In genomic region chr10:116162851-116163250, GRCh38 we compare ENCODE assay signal across 31 cellular contexts.
"Had no signal": no experiment of that assay in that cellular context is flagged by ENCODE, and none has a peak within 500 bp of the region (broad histone marks: within the 10 kb centered on the region; RNA-seq: fewer than 3 reads in every experiment).

No MANE protein-coding gene starts in this region.

- FAIRE-seq: astrocyte, bronchial epithelial cell had no signal

- H3K27ac ChIP-seq: cardiac muscle cell, WERI-Rb-1 had no signal

- H3K4me3 ChIP-seq: cardiac muscle cell had no signal

- DNase-seq: activated CD4-positive, alpha-beta memory T cell treated with anti-CD3 and anti-CD28 coated beads, Interleukin-2, amount 10 ng/mL, durations not matched to agents 7 days and 5 days; activated CD4-positive, alpha-beta T cell treated with anti-CD3 and anti-CD28 coated beads for 1 hour; activated CD4-positive, alpha-beta T cell treated with anti-CD3 and anti-CD28 coated beads for 36 hours; activated CD4-positive, alpha-beta T cell treated with anti-CD3 and anti-CD28 coated beads for 48 hours; activated CD4-positive, alpha-beta T cell treated with anti-CD3 and anti-CD28 coated beads, Interleukin-2, amount 10 ng/mL, durations not matched to agents 7 days and 5 days; activated CD4-positive, alpha-beta T cell treated with anti-CD3 and anti-CD28 coated beads, Interleukin-2, amount 50 U/mL, for 48 hours; activated CD4-positive, CD25-positive, alpha-beta regulatory T cell; activated CD8-positive, alpha-beta memory T cell treated with anti-CD3 and anti-CD28 coated beads for 24 hours; activated CD8-positive, alpha-beta memory T cell treated with anti-CD3 and anti-CD28 coated beads, Interleukin-2, amount 10 ng/mL, durations not matched to agents 7 days and 5 days; activated CD8-positive, alpha-beta memory T cell treated with anti-CD3 and anti-CD28 coated beads, Interleukin-2, amount 50 U/mL, for 48 hours; activated CD8-positive, alpha-beta T cell treated with anti-CD3 and anti-CD28 coated beads, Interleukin-2, amount 10 ng/mL, durations not matched to agents 7 days and 5 days; activated effector memory CD4-positive, alpha-beta T cell treated with Interleukin-2 at 50 U/mL for 16 hours; activated gamma-delta T cell; activated naive CD4-positive, alpha-beta T cell treated with anti-CD3 and anti-CD28 coated beads, Interleukin-2, amount 10 ng/mL, durations not matched to agents 7 days and 5 days; activated naive CD4-positive, alpha-beta T cell treated with Interleukin-2 at 50 U/mL for 16 hours; activated naive CD8-positive, alpha-beta T cell treated with anti-CD3 and anti-CD28 coated beads, Interleukin-2, amount 10 ng/mL, durations not matched to agents 7 days and 5 days; activated naive CD8-positive, alpha-beta T cell treated with anti-CD3 and anti-CD28 coated beads, Interleukin-2, amount 50 U/mL, for 24 hours; activated T-cell treated with anti-CD3 and anti-CD28 coated beads, Interleukin-2, amount 50 U/mL, for 24 hours; activated T-cell treated with anti-CD3 and anti-CD28 coated beads, Interleukin-2, amount 50 U/mL, for 48 hours; aorta; cerebellar nuclear complex; SW 1271; T-helper 1 cell; T-helper 2 cell; T-helper 9 cell; WERI-Rb-1 had no signal

- H3K36me3 ChIP-seq: cardiac muscle cell, WERI-Rb-1 had no signal

- ATAC-seq: activated CD4-positive, alpha-beta T cell treated with anti-CD3 and anti-CD28 coated beads for 36 hours; activated CD4-positive, CD25-positive, alpha-beta regulatory T cell treated with anti-CD3 and anti-CD28 coated beads, Interleukin-2, amount 50 U/mL, for 24 hours; activated CD8-positive, alpha-beta memory T cell treated with anti-CD3 and anti-CD28 coated beads, Interleukin-2, amount 10 ng/mL, durations not matched to agents 7 days and 5 days; activated CD8-positive, alpha-beta T cell treated with anti-CD3 and anti-CD28 coated beads, Interleukin-2, amount 10 ng/mL, durations not matched to agents 7 days and 5 days; activated naive CD8-positive, alpha-beta T cell treated with anti-CD3 and anti-CD28 coated beads, Interleukin-2, amount 50 U/mL, for 24 hours; WTC11 had no signal

- H3K27me3 ChIP-seq: cardiac muscle cell had no signal
